22 cellular contexts compared by ENCODE assay signal in genomic region chr2:204228169-204228940, GRCh38.
DNase-seq lines count a peak whose midpoint lies in the region; ATAC-seq and TF ChIP-seq lines count a peak whose summit lies in the region.
"Had no signal": no experiment of that assay in that cellular context is flagged by ENCODE, and none has a peak within 500 bp of the region (broad histone marks: within the 10 kb centered on the region; RNA-seq: fewer than 3 reads in every experiment).

No MANE protein-coding gene starts in this region.

- peaks cover 3% of the 10 kb centered on the region for H3K4me1 ChIP-seq in left ventricle myocardium inferior
- no peaks in the 10 kb centered on the region for H3K4me1 ChIP-seq in right cardiac atrium (ENCODE audit: control insufficient read depth, insufficient read depth, low read length)
- H3K4me1 ChIP-seq in NT2/D1 (ENCODE audit: insufficient read depth, insufficient read length): no peaks in the 10 kb centered on the region
- H3K4me1 ChIP-seq in PC-3 (ENCODE audit: insufficient read depth, low read length): no peaks in the 10 kb centered on the region

- H3K4me3 ChIP-seq in left ventricle myocardium inferior (no peak overlapping the region), right cardiac atrium (ENCODE audit: low read length) (no peak overlapping the region), NT2/D1 (ENCODE audit: insufficient read length, low read depth) (no peak overlapping the region), PC-3 (ENCODE audit: low read length) (no peak overlapping the region)
- H3K4me3 ChIP-seq: cardiac muscle cell, K562 had no signal

- H3K27me3 ChIP-seq in left ventricle myocardium inferior (ENCODE audit: low read depth) (peaks cover 6% of the 10 kb centered on the region), right cardiac atrium (ENCODE audit: control insufficient read depth, insufficient read depth) (no peaks in the 10 kb centered on the region), NT2/D1 (ENCODE audit: insufficient read depth, insufficient read length) (peaks cover 16% of the 10 kb centered on the region), PC-3 (ENCODE audit: low read length) (peaks cover 96% of the 10 kb centered on the region)

- 45% methylated on average over 8 of the region's 8 CpGs for WGBS in right cardiac atrium

- H3K27me3 Mint-ChIP-seq in activated naive CD4-positive, alpha-beta T cell treated with anti-CD3 and anti-CD28 coated beads for 36 hours (ENCODE audit: low read depth): peaks cover 11% of the 10 kb centered on the region

- TF ChIP-seq CTCF in left ventricle myocardium inferior (IDR thresholded peaks at IDR 0.05; ENCODE audit: borderline replicate concordance) (no peak), PC-3 (conservative IDR thresholded peaks at IDR 0.05; ENCODE audit: low read depth, low read length) (no peak)

- no peaks in the 10 kb centered on the region for H3K36me3 Mint-ChIP-seq in activated naive CD4-positive, alpha-beta T cell treated with anti-CD3 and anti-CD28 coated beads for 36 hours (ENCODE audit: low read depth)

- no peak overlapping the region for H3K27ac Mint-ChIP-seq in activated naive CD4-positive, alpha-beta T cell treated with anti-CD3 and anti-CD28 coated beads for 36 hours
- H3K27ac Mint-ChIP-seq: activated B cell treated with CpG ODN at 0.5 μM for 24 hours; activated naive CD8-positive, alpha-beta T cell treated with anti-CD3 and anti-CD28 coated beads, Interleukin-2, amount 50 U/mL, for 24 hours; activated T-helper 1 cell treated with anti-CD3 and anti-CD28 coated beads, Interleukin-12 subunit alpha, Interleukin-12 subunit beta, Interleukin-2, Interleukin-4 antibody, amounts not matched to agents 30 ng/mL and 10 ng/mL and 1 ng/mL, durations not matched to agents 14 hours and 24 hours and 36 hours; T-helper 17 cell had no signal

- H3K9me3 ChIP-seq in left ventricle myocardium inferior (replicated peaks) (no peaks in the 10 kb centered on the region), right cardiac atrium (ENCODE audit: control insufficient read depth, low read length) (no peaks in the 10 kb centered on the region), NT2/D1 (ENCODE audit: insufficient read depth, low read length) (peaks cover 5% of the 10 kb centered on the region; the same call in 1 of the 2 replicates), PC-3 (ENCODE audit: low read length) (no peaks in the 10 kb centered on the region)

- ATAC-seq in right cardiac atrium (no peak), PC-3 (no peak)
- ATAC-seq: activated naive CD8-positive, alpha-beta T cell treated with anti-CD3 and anti-CD28 coated beads, Interleukin-2, amount 50 U/mL, for 24 hours; K562; left ventricle myocardium superior; stimulated activated naive CD8-positive, alpha-beta T cell treated with anti-CD3 and anti-CD28 coated beads, Interleukin-15, Interleukin-2, amounts not matched to agents 100 U/mL and 50 U/mL, for 24 hours; T-helper 17 cell had no signal

- no peaks in the 10 kb centered on the region for H4K20me1 ChIP-seq in PC-3 (ENCODE audit: low read length)

- H3K9me2 ChIP-seq in PC-3 (replicated peaks; ENCODE audit: low read length): no peaks in the 10 kb centered on the region

- H3K4me3 Mint-ChIP-seq in activated naive CD4-positive, alpha-beta T cell treated with anti-CD3 and anti-CD28 coated beads for 36 hours: no peak overlapping the region
- H3K4me3 Mint-ChIP-seq: activated B cell treated with CpG ODN at 0.5 μM for 24 hours; activated naive CD8-positive, alpha-beta T cell treated with anti-CD3 and anti-CD28 coated beads, Interleukin-2, amount 50 U/mL, for 24 hours; activated T-helper 1 cell treated with anti-CD3 and anti-CD28 coated beads, Interleukin-12 subunit alpha, Interleukin-12 subunit beta, Interleukin-2, Interleukin-4 antibody, amounts not matched to agents 30 ng/mL and 10 ng/mL and 1 ng/mL, durations not matched to agents 14 hours and 24 hours and 36 hours; T-helper 17 cell had no signal

- no TSS peak for BruUV-seq in PC-3 (replicated peaks; lab: Mats Ljungman, UMichigan)

- no peaks in the 10 kb centered on the region for H3K9me3 Mint-ChIP-seq in activated naive CD4-positive, alpha-beta T cell treated with anti-CD3 and anti-CD28 coated beads for 36 hours
- H3K9me3 Mint-ChIP-seq: activated B cell treated with CpG ODN at 0.5 μM for 24 hours; activated naive CD8-positive, alpha-beta T cell treated with anti-CD3 and anti-CD28 coated beads, Interleukin-2, amount 50 U/mL, for 24 hours; activated T-helper 1 cell treated with anti-CD3 and anti-CD28 coated beads, Interleukin-12 subunit alpha, Interleukin-12 subunit beta, Interleukin-2, Interleukin-4 antibody, amounts not matched to agents 30 ng/mL and 10 ng/mL and 1 ng/mL, durations not matched to agents 14 hours and 24 hours and 36 hours had no signal

- POLR2A ChIA-PET in PC-3 (lab: Charles Lee; ENCODE audit: unreplicated experiment): no interaction called here

- H3K36me3 ChIP-seq in left ventricle myocardium inferior (no peaks in the 10 kb centered on the region), NT2/D1 (ENCODE audit: insufficient read depth, insufficient read length, low read length) (no peaks in the 10 kb centered on the region), PC-3 (ENCODE audit: low read depth, low read length) (no peaks in the 10 kb centered on the region)
- H3K36me3 ChIP-seq: cardiac muscle cell had no signal

- H3K27ac ChIP-seq in left ventricle myocardium inferior (replicated peaks): peak overlapping the region; percentile 32
- H3K27ac ChIP-seq in right cardiac atrium (ENCODE audit: low read length): no peak overlapping the region
- no peak overlapping the region for H3K27ac ChIP-seq in PC-3 (ENCODE audit: low read length)
- H3K27ac ChIP-seq: cardiac muscle cell had no signal

- no peak for DNase-seq in left ventricle myocardium inferior
- DNase-seq in right cardiac atrium: no peak
- peak; percentile 42 for DNase-seq in NT2/D1 (ENCODE audit: low read depth, low spot score)
- peak; percentile 94 for DNase-seq in left kidney (ENCODE audit: low read depth, low spot score)
- no peak for DNase-seq in activated naive CD4-positive, alpha-beta T cell treated with anti-CD3 and anti-CD28 coated beads for 36 hours
- no peak for DNase-seq in epidermal melanocyte (ENCODE audit: insufficient read length, low spot score)
- DNase-seq in HuH-7 (ENCODE audit: low spot score): no peak
- DNase-seq in PC-3: no peak
- DNase-seq: activated B cell treated with CpG ODN at 0.5 μM for 24 hours; activated CD8-positive, alpha-beta memory T cell treated with anti-CD3 and anti-CD28 coated beads for 24 hours; activated naive CD8-positive, alpha-beta T cell treated with anti-CD3 and anti-CD28 coated beads, Interleukin-2, amount 50 U/mL, for 24 hours; effector memory CD4-positive, alpha-beta T cell; hypothalamus; left ventricle myocardium superior; NCI-H1417 treated with DMSO at 0.1 percent for 48 hours; NK-92 treated with Interleukin-12 subunit alpha and Interleukin-12 subunit beta, amount 100 ng/mL, for 24 hours; stimulated activated CD4-positive, alpha-beta T cell treated with anti-CD3 and anti-CD28 coated beads, Interleukin-15, amount 100 ng/mL, for 24 hours; stimulated activated naive CD8-positive, alpha-beta T cell treated with anti-CD3 and anti-CD28 coated beads, Interleukin-15, Interleukin-2, amounts not matched to agents 100 U/mL and 50 U/mL, for 24 hours; T-helper 17 cell had no signal

- CTCF ChIA-PET in activated naive CD4-positive, alpha-beta T cell treated with anti-CD3 and anti-CD28 coated beads for 36 hours (lab: Charles Lee): interaction anchor here (1.9 kb wide), 1 partner anchor 32 kb away, joined by 7 read pairs; no protein-coding TSS in a partner anchor
- CTCF ChIA-PET in PC-3 (lab: Charles Lee): no interaction called here

- no peak overlapping the region for H3K4me2 ChIP-seq in PC-3 (ENCODE audit: low read length)

- intact Hi-C loops in left ventricle myocardium inferior (cut with micrococcal nuclease): no loop called here
- intact Hi-C loops in right cardiac atrium (cut with DNase I): no loop called here
- intact Hi-C loops in activated naive CD4-positive, alpha-beta T cell treated with anti-CD3 and anti-CD28 coated beads for 36 hours (cut with micrococcal nuclease): no loop called here
- intact Hi-C loops in PC-3 (cut with micrococcal nuclease): no loop called here

- H2AFZ ChIP-seq in PC-3 (ENCODE audit: low read length): no peak overlapping the region

- H3K9ac ChIP-seq in NT2/D1 (ENCODE audit: insufficient read length, low read depth) (no peak overlapping the region), PC-3 (ENCODE audit: low read length) (no peak overlapping the region)

- no peaks in the 10 kb centered on the region for H3F3A ChIP-seq in PC-3 (ENCODE audit: low read length, unreplicated experiment)

- H3K79me2 ChIP-seq in PC-3 (ENCODE audit: low read length): no peaks in the 10 kb centered on the region

- no peaks in the 10 kb centered on the region for H3K4me1 Mint-ChIP-seq in activated naive CD4-positive, alpha-beta T cell treated with anti-CD3 and anti-CD28 coated beads for 36 hours (ENCODE audit: low read depth)
- H3K4me1 Mint-ChIP-seq: activated B cell treated with CpG ODN at 0.5 μM for 24 hours; activated naive CD8-positive, alpha-beta T cell treated with anti-CD3 and anti-CD28 coated beads, Interleukin-2, amount 50 U/mL, for 24 hours; T-helper 17 cell had no signal

Comparison
In these comparisons a context has a peak if more than half of its experiments do, and no peak if none do; other contexts are left out.
1. DNase-seq: peak in NT2/D1 (single experiment) and left kidney (single experiment); none in left ventricle myocardium inferior (single experiment), right cardiac atrium (0 of 3), activated naive CD4-positive, alpha-beta T cell treated with anti-CD3 and anti-CD28 coated beads for 36 hours (single experiment), epidermal melanocyte (single experiment), HuH-7 (single experiment) and PC-3 (single experiment).